8 cellular contexts compared by ENCODE assay signal in genomic region chrX:38192007-38192625, GRCh38. TPM values are rescaled to one million over a fixed set of nuclear protein-coding genes. Genes with fewer than 3 reads are reported as not detected.
DNase-seq lines count a peak whose midpoint lies in the region; ATAC-seq and TF ChIP-seq lines count a peak whose summit lies in the region.

No MANE protein-coding gene starts in this region.

- H3K4me1 ChIP-seq in ascending aorta = no peaks in the 10 kb centered on the region

- no peak overlapping the region for H3K4me3 ChIP-seq in ascending aorta

- no peak for ATAC-seq in HG02763 (IDR thresholded peaks at IDR 0.05; ENCODE audit: unreplicated experiment)
- no peak for ATAC-seq in HG03095 (IDR thresholded peaks at IDR 0.05; ENCODE audit: unreplicated experiment)

- TF ChIP-seq EP300 in Ishikawa (IDR thresholded peaks at IDR 0.05; ENCODE audit: borderline replicate concordance) = no peak

- DNase-seq in GM03348 (ENCODE audit: low spot score) = peak; percentile 22
- no peak for DNase-seq in ascending aorta (ENCODE audit: low spot score in 2 of 2)
- DNase-seq in lung microvascular endothelial cell (ENCODE audit: low read depth in 2 of 2) = peak; percentile 38 to 61
- DNase-seq in GOT3 (lab: John Stamatoyannopoulos, UW) = no peak
- DNase-seq in posterior cingulate gyrus = no peak

- no peak overlapping the region for H3K27ac ChIP-seq in ascending aorta

- no peaks in the 10 kb centered on the region for H3K36me3 ChIP-seq in ascending aorta

- intact Hi-C loops in ascending aorta (cut with DNase I) = loop anchor here (1.0 kb wide), 1 partner anchor 135 kb away; the partner anchor contains the start of gene RPGR
- intact Hi-C loops in posterior cingulate gyrus (cut with DNase I) = no loop called here

- TF ChIP-seq RAD21 in Ishikawa (IDR thresholded peaks at IDR 0.05; ENCODE audit: low read depth) = peak; percentile 32; the same call in 1 of the 2 replicates

- peak in 2 of 3 experiments; percentile 16 to 27 for TF ChIP-seq CTCF in ascending aorta (IDR thresholded peaks at IDR 0.05)

- no peaks in the 10 kb centered on the region for H3K27me3 ChIP-seq in ascending aorta

- H3K9me3 ChIP-seq in ascending aorta = no peaks in the 10 kb centered on the region

TF ChIP-seq in Ishikawa, 13 proteins besides CTCF, POLR2A, EP300 and RAD21:
- no peak for TF ChIP-seq TAF1 (IDR thresholded peaks at IDR 0.05; ENCODE audit: low read depth)
- TF ChIP-seq NFIC (IDR thresholded peaks at IDR 0.05) = no peak
- no peak for TF ChIP-seq EGR1 (IDR thresholded peaks at IDR 0.05)
- TF ChIP-seq ZBTB7A (IDR thresholded peaks at IDR 0.05; ENCODE audit: low read depth) = no peak
- TF ChIP-seq TEAD4 (IDR thresholded peaks at IDR 0.05) = no peak
- no peak for TF ChIP-seq MAX (IDR thresholded peaks at IDR 0.05)
- no peak for TF ChIP-seq TCF12 (IDR thresholded peaks at IDR 0.05; ENCODE audit: low read depth)
- TF ChIP-seq FOXM1 (IDR thresholded peaks at IDR 0.05; ENCODE audit: borderline replicate concordance, low read depth) = no peak
- no peak for TF ChIP-seq USF1 (IDR thresholded peaks at IDR 0.05)
- no peak for TF ChIP-seq CREB1 (IDR thresholded peaks at IDR 0.05; ENCODE audit: low read depth)
- TF ChIP-seq YY1 (IDR thresholded peaks at IDR 0.05; ENCODE audit: low read depth) = no peak
- no peak for TF ChIP-seq CEBPB (IDR thresholded peaks at IDR 0.05)
- no peak for TF ChIP-seq REST (IDR thresholded peaks at IDR 0.05; ENCODE audit: low read depth)

RNA-seq across cellular contexts. Expression of gene SRPX, which starts 28.6 kb away (rescaled TPM):
- total RNA-seq in ascending aorta (139 TPM), lung microvascular endothelial cell (99.4 and 108 TPM in 2 replicates)

Comparison
In these comparisons a context has a peak if more than half of its experiments do, and no peak if none do; other contexts are left out.
1. DNase-seq: peak in GM03348 (single experiment) and lung microvascular endothelial cell (2 of 2); none in ascending aorta (0 of 2), GOT3 (single experiment) and posterior cingulate gyrus (0 of 10).